Comparison of ENCODE assay signal across 11 cellular contexts in the genomic region with DNA sequence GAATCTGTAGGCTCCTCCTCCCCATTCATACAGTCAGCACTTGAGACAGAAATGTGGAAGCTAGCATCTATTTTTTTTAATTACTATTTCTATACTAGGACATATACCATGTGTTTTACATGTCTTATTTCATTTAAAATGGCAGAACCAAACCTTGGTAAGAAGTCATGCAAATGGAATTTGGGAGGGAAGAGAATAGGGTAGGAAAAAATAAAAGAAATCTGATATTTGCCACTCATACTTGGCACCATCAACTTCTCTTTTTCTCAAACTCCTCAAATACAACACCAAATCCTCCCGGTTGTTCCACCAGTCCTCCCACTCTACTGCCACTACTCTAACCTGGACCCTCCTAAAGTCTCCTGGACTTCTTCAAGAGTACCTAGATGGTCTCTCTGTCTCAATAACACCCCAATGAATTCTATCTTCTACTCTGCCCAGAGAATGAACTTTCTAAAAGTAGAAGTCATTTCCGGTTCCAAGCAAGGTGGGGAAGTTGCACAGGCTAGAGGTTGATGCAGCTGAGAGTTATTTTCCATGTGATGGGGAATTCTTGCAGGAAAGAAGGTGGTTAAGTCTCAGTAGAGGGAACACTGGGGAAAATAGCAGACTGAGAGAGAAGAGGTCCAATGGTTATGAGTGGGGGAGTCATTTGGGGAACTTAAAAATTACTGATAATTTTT. TPM values are rescaled to one million over a fixed set of nuclear protein-coding genes. Genes with fewer than 3 reads are reported as not detected.
DNase-seq lines count a peak whose midpoint lies in the region; ATAC-seq and TF ChIP-seq lines count a peak whose summit lies in the region.
"Had no signal": no experiment of that assay in that cellular context is flagged by ENCODE, and none has a peak within 500 bp of the region (broad histone marks: within the 10 kb centered on the region; RNA-seq: fewer than 3 reads in every experiment).

No MANE protein-coding gene starts in this region.

- intact Hi-C loops in body of pancreas (cut with DNase I): no loop called here

- ATAC-seq in activated T-cell treated with anti-CD3 and anti-CD28 coated beads, Interleukin-2, amount 50 U/mL, for 72 hours (replicated peaks in 1 of 2): no peak
- peak; percentile 57 for ATAC-seq in HG03378 (IDR thresholded peaks at IDR 0.05; ENCODE audit: unreplicated experiment)
- no peak for ATAC-seq in activated naive CD8-positive, alpha-beta T cell treated with anti-CD3 and anti-CD28 coated beads, Interleukin-2, amount 10 ng/mL, durations not matched to agents 7 days and 5 days (ENCODE audit: low read depth)
- no peak for ATAC-seq in body of pancreas
- ATAC-seq: left colon had no signal

- H3K4me1 ChIP-seq in body of pancreas (no peaks in the 10 kb centered on the region), Peyer's patch (peaks cover 0 to 17% (median 2%) of the 10 kb centered on the region in 4 donors)

- no peaks in the 10 kb centered on the region for H3K36me3 ChIP-seq in body of pancreas (replicated peaks in 1 of 2; ENCODE audit: insufficient read depth in 1 of 2, low read depth in 2 of 2)
- H3K36me3 ChIP-seq in Peyer's patch: no peaks in the 10 kb centered on the region

- POLR2A ChIA-PET in activated naive CD8-positive, alpha-beta T cell treated with anti-CD3 and anti-CD28 coated beads, Interleukin-2, amount 10 ng/mL, durations not matched to agents 7 days and 5 days (lab: Charles Lee): no interaction called here

- H3K4me3 ChIP-seq in body of pancreas (no peak overlapping the region), Peyer's patch (no peak overlapping the region)

- H3K27me3 Mint-ChIP-seq in activated T-cell treated with anti-CD3 and anti-CD28 coated beads, Interleukin-2, amount 50 U/mL, for 72 hours (ENCODE audit: low read depth): no peaks in the 10 kb centered on the region
- H3K27me3 Mint-ChIP-seq in activated naive CD8-positive, alpha-beta T cell treated with anti-CD3 and anti-CD28 coated beads, Interleukin-2, amount 10 ng/mL, durations not matched to agents 7 days and 5 days: no peaks in the 10 kb centered on the region

- TF ChIP-seq CTCF in body of pancreas (IDR thresholded peaks at IDR 0.05) (no peak), Peyer's patch (IDR thresholded peaks at IDR 0.05) (no peak)

- 74 to 83% methylated on average over 2 of the region's 2 CpGs for WGBS in body of pancreas, 2 donors

- no peaks in the 10 kb centered on the region for H3K9me3 Mint-ChIP-seq in activated T-cell treated with anti-CD3 and anti-CD28 coated beads, Interleukin-2, amount 50 U/mL, for 72 hours
- H3K9me3 Mint-ChIP-seq in activated naive CD8-positive, alpha-beta T cell treated with anti-CD3 and anti-CD28 coated beads, Interleukin-2, amount 10 ng/mL, durations not matched to agents 7 days and 5 days: no peaks in the 10 kb centered on the region

- no peak overlapping the region for H3K27ac ChIP-seq in body of pancreas
- H3K27ac ChIP-seq in Peyer's patch: no peak overlapping the region

- H3K4me1 Mint-ChIP-seq in activated T-cell treated with anti-CD3 and anti-CD28 coated beads, Interleukin-2, amount 50 U/mL, for 72 hours (ENCODE audit: low read depth): peaks cover 67% of the 10 kb centered on the region
- H3K4me1 Mint-ChIP-seq in activated naive CD8-positive, alpha-beta T cell treated with anti-CD3 and anti-CD28 coated beads, Interleukin-2, amount 10 ng/mL, durations not matched to agents 7 days and 5 days: peaks cover 43% of the 10 kb centered on the region

- TF ChIP-seq POLR2A in body of pancreas (IDR thresholded peaks at IDR 0.05) (no peak), Peyer's patch (IDR thresholded peaks at IDR 0.05) (no peak)

- H3K27ac Mint-ChIP-seq in activated T-cell treated with anti-CD3 and anti-CD28 coated beads, Interleukin-2, amount 50 U/mL, for 72 hours: peak overlapping the region; percentile 49
- H3K27ac Mint-ChIP-seq in activated naive CD8-positive, alpha-beta T cell treated with anti-CD3 and anti-CD28 coated beads, Interleukin-2, amount 10 ng/mL, durations not matched to agents 7 days and 5 days: no peak overlapping the region

- peaks cover 3% of the 10 kb centered on the region in 2 donors for H3K36me3 Mint-ChIP-seq in activated T-cell treated with anti-CD3 and anti-CD28 coated beads, Interleukin-2, amount 50 U/mL, for 72 hours (ENCODE audit: insufficient read depth in 2 of 2)
- H3K36me3 Mint-ChIP-seq in activated naive CD8-positive, alpha-beta T cell treated with anti-CD3 and anti-CD28 coated beads, Interleukin-2, amount 10 ng/mL, durations not matched to agents 7 days and 5 days: peaks cover 8% of the 10 kb centered on the region

- H3K9me3 ChIP-seq in body of pancreas: no peaks in the 10 kb centered on the region
- no peaks in the 10 kb centered on the region for H3K9me3 ChIP-seq in Peyer's patch

- H3K4me3 Mint-ChIP-seq in activated T-cell treated with anti-CD3 and anti-CD28 coated beads, Interleukin-2, amount 50 U/mL, for 72 hours: peak overlapping the region in 1 of 2 donors; percentile 47
- H3K4me3 Mint-ChIP-seq in activated naive CD8-positive, alpha-beta T cell treated with anti-CD3 and anti-CD28 coated beads, Interleukin-2, amount 10 ng/mL, durations not matched to agents 7 days and 5 days: peak overlapping the region; percentile 26

- no peak for DNase-seq in activated T-cell treated with anti-CD3 and anti-CD28 coated beads, Interleukin-2, amount 50 U/mL, for 72 hours
- DNase-seq in activated T-cell treated with anti-CD3 and anti-CD28 coated beads, Interleukin-2, amount 50 U/mL, for 48 hours: no peak
- DNase-seq in activated naive CD8-positive, alpha-beta T cell treated with anti-CD3 and anti-CD28 coated beads, Interleukin-2, amount 10 ng/mL, durations not matched to agents 7 days and 5 days: no peak
- no peak for DNase-seq in body of pancreas
- no peak for DNase-seq in Peyer's patch
- DNase-seq in NCI-H1092 (lab: John Stamatoyannopoulos, UW): no peak
- no peak for DNase-seq in islet precursor cell
- DNase-seq: left colon, NCI-H2081, OCI-M1 had no signal

- H3K27me3 ChIP-seq in body of pancreas: no peaks in the 10 kb centered on the region
- no peaks in the 10 kb centered on the region for H3K27me3 ChIP-seq in Peyer's patch

RNA-seq across cellular contexts. Expression of a gene that starts 54.0 kb away (rescaled TPM):
- total RNA-seq in activated T-cell treated with anti-CD3 and anti-CD28 coated beads, Interleukin-2, amount 50 U/mL, for 72 hours: 10 to 100 TPM; 46.5 to 65.1 TPM
- 10 to 100 TPM; 63.6 to 67.2 TPM for total RNA-seq in activated naive CD8-positive, alpha-beta T cell treated with anti-CD3 and anti-CD28 coated beads, Interleukin-2, amount 10 ng/mL, durations not matched to agents 7 days and 5 days
- total RNA-seq in body of pancreas: 10 to 100 TPM; 24.6 to 24.7 TPM
- total RNA-seq in Peyer's patch: 10 to 100 TPM; 34.7 to 48.5 (median 43.1) TPM
